ENCODE assay signal across 1 cellular context in the genomic region with DNA sequence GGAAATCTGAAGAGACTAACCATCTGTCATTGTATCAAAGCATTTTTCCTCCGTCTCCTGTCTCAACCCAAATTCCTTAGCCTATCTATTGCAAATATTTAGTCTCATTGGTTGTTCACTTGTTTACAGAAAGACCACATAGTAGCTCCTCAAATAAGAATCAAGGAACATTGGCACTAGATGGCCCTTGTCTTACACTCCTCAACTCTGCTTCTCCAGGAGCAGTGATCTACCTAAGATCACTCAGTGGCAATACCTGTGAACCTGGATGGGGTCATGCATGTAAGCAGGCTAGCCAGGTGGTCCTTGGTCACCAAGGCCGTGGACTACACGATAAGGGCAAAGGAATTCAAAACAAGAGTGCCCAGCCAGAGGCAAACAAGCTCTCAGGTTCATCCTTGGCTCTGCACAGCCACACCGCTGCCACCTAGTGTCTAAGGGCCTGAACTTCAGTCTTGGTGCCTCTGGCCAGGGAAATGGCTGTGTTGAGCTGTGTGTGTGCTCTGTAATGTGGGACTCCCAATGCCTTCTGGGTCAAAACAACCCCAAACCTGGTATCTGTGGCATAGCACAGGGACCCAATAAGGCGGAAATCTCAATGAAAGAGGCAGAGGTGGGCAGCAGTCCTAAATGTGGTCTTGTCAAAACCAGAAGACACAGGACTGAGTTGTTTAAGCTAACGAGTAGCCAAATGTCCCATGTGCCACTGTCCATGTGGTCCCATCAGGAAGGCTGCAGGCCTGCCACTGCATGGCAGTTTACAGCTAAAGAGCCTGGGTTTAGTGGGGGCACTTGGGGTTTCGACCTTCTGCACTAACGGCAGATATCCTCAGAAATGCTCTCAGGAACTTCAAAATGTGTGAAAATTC.
TF ChIP-seq lines count a peak whose summit lies in the region.

No MANE protein-coding gene starts in this region.

TF ChIP-seq in Ishikawa, 13 proteins besides CTCF, POLR2A, EP300 and RAD21 (continued from another document):
- TF ChIP-seq, protein P1, sequence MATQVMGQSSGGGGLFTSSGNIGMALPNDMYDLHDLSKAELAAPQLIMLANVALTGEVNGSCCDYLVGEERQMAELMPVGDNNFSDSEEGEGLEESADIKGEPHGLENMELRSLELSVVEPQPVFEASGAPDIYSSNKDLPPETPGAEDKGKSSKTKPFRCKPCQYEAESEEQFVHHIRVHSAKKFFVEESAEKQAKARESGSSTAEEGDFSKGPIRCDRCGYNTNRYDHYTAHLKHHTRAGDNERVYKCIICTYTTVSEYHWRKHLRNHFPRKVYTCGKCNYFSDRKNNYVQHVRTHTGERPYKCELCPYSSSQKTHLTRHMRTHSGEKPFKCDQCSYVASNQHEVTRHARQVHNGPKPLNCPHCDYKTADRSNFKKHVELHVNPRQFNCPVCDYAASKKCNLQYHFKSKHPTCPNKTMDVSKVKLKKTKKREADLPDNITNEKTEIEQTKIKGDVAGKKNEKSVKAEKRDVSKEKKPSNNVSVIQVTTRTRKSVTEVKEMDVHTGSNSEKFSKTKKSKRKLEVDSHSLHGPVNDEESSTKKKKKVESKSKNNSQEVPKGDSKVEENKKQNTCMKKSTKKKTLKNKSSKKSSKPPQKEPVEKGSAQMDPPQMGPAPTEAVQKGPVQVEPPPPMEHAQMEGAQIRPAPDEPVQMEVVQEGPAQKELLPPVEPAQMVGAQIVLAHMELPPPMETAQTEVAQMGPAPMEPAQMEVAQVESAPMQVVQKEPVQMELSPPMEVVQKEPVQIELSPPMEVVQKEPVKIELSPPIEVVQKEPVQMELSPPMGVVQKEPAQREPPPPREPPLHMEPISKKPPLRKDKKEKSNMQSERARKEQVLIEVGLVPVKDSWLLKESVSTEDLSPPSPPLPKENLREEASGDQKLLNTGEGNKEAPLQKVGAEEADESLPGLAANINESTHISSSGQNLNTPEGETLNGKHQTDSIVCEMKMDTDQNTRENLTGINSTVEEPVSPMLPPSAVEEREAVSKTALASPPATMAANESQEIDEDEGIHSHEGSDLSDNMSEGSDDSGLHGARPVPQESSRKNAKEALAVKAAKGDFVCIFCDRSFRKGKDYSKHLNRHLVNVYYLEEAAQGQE (IDR thresholded peaks at IDR 0.05; ENCODE audit: low read depth), result no peak
- TF ChIP-seq, protein P2, sequence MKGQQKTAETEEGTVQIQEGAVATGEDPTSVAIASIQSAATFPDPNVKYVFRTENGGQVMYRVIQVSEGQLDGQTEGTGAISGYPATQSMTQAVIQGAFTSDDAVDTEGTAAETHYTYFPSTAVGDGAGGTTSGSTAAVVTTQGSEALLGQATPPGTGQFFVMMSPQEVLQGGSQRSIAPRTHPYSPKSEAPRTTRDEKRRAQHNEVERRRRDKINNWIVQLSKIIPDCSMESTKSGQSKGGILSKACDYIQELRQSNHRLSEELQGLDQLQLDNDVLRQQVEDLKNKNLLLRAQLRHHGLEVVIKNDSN (IDR thresholded peaks at IDR 0.05), result no peak
- TF ChIP-seq CREB1 (IDR thresholded peaks at IDR 0.05; ENCODE audit: low read depth), result no peak
- no peak for TF ChIP-seq ZBTB7A (IDR thresholded peaks at IDR 0.05; ENCODE audit: low read depth)
- TF ChIP-seq TCF12 (IDR thresholded peaks at IDR 0.05; ENCODE audit: low read depth), result no peak
- TF ChIP-seq EGR1 (IDR thresholded peaks at IDR 0.05), result no peak
- TF ChIP-seq NFIC (IDR thresholded peaks at IDR 0.05), result no peak
- TF ChIP-seq YY1 (IDR thresholded peaks at IDR 0.05; ENCODE audit: low read depth), result no peak
- TF ChIP-seq CEBPB (IDR thresholded peaks at IDR 0.05), result no peak
- no peak for TF ChIP-seq FOXM1 (IDR thresholded peaks at IDR 0.05; ENCODE audit: borderline replicate concordance, low read depth)
